Comparison of ENCODE assay signal across 1 cellular context in the genomic region with DNA sequence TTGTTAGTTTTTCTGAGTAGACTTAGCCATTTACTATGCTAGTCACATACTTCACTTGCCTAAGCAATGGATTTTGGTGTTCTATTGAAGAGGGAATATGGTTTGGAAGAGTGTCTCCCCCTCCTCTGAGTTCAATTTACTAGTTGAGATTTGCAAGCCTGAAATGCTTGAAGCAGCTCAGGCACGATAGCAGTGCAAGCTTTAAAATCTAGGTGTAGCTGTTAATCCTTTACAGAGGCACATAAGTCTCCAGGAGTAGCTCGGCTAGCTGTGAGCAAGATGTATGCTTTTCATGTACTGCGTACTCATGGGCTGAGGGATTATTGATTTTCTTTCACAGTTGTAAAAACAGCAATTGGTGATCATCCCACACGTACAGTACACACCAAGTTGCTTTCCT.
TF ChIP-seq lines count a peak whose summit lies in the region.

No MANE protein-coding gene starts in this region.

TF ChIP-seq in HEK293T, 16 proteins besides CTCF, POLR2A, EP300 and RAD21 (continued from another document):
- TF ChIP-seq, protein P1, sequence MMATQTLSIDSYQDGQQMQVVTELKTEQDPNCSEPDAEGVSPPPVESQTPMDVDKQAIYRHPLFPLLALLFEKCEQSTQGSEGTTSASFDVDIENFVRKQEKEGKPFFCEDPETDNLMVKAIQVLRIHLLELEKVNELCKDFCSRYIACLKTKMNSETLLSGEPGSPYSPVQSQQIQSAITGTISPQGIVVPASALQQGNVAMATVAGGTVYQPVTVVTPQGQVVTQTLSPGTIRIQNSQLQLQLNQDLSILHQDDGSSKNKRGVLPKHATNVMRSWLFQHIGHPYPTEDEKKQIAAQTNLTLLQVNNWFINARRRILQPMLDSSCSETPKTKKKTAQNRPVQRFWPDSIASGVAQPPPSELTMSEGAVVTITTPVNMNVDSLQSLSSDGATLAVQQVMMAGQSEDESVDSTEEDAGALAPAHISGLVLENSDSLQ (IDR thresholded peaks at IDR 0.05): no peak
- TF ChIP-seq ELF4 (IDR thresholded peaks at IDR 0.05) (no peak), FOXA1 (IDR thresholded peaks at IDR 0.05) (no peak), BHLHE40 (IDR thresholded peaks at IDR 0.05; ENCODE audit: borderline replicate concordance) (no peak), FOXM1 (IDR thresholded peaks at IDR 0.05; ENCODE audit: borderline replicate concordance) (no peak)
